10 cellular contexts compared by ENCODE assay signal in the genomic region with DNA sequence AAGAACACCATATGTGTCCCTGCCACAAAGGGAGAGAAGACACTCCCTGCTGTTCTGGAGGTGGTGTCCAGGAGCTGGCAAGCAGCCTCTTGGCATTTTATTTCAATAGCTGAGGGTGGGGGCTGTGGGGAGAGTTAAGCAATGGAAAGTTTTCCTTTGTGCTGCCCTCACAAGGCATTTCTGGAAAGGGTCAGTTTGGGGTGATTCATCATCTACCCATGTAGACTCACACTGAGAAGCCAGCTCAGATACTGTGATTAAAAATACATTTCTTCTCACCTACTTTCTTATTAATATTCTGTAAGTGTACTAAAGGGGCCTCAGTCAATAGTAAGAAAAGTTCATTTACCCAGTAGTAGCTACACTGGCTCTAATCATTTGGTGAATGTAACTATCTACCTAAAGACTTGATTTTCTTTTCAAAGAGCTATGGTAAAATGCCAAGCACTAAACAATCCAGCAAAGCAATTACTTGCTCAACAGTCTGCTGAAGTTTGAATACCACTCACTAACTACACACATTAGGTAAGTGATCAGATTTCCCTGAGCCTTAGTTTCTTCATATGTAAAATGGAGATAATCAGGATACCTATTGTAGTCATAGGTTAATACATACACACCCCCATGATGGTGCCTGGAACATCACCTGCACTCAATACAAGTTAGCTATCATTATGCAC. TPM values are rescaled to one million over a fixed set of nuclear protein-coding genes. Genes with fewer than 3 reads are reported as not detected.
DNase-seq lines count a peak whose midpoint lies in the region; ATAC-seq and TF ChIP-seq lines count a peak whose summit lies in the region.
"Had no signal": no experiment of that assay in that cellular context is flagged by ENCODE, and none has a peak within 500 bp of the region (broad histone marks: within the 10 kb centered on the region; RNA-seq: fewer than 3 reads in every experiment).

No MANE protein-coding gene starts in this region.

- intact Hi-C loops in ovary (cut with DNase I) = no loop called here

- H3K4me1 ChIP-seq in ovary (ENCODE audit: insufficient read depth) = peaks cover 1% of the 10 kb centered on the region
- no peaks in the 10 kb centered on the region for H3K4me1 ChIP-seq in GM23338 (ENCODE audit: insufficient read depth)
- H3K4me1 ChIP-seq in SJCRH30 = no peaks in the 10 kb centered on the region

- no peaks in the 10 kb centered on the region for H4K20me1 ChIP-seq in GM23338 (replicated peaks; ENCODE audit: insufficient read depth)

- no peaks in the 10 kb centered on the region for H3K79me2 ChIP-seq in GM23338 (replicated peaks; ENCODE audit: insufficient read depth)

- H3K27ac ChIP-seq in ovary (no peak overlapping the region), GM23338 (ENCODE audit: low read depth) (no peak overlapping the region), SJCRH30 (no peak overlapping the region)

- no peaks in the 10 kb centered on the region for H3K27me3 Mint-ChIP-seq in GM23338 (ENCODE audit: insufficient read depth, low read depth, poor library complexity)

- no peak overlapping the region for H3K4me2 ChIP-seq in GM23338

- H3K4me3 ChIP-seq in ovary (no peak overlapping the region), GM23338 (no peak overlapping the region), SJCRH30 (no peak overlapping the region)

- H3K27me3 ChIP-seq in ovary = no peaks in the 10 kb centered on the region
- H3K27me3 ChIP-seq in GM23338 (ENCODE audit: insufficient read depth) = no peaks in the 10 kb centered on the region
- no peaks in the 10 kb centered on the region for H3K27me3 ChIP-seq in SJCRH30

- H2AFZ ChIP-seq in GM23338 = no peak overlapping the region

- peak; percentile 76 for DNase-seq in COR-L47 (lab: John Stamatoyannopoulos, UW)
- DNase-seq in SK-MEL-5 (ENCODE audit: low read depth, low spot score) = peak; percentile 26
- DNase-seq in fibroblast of the conjunctiva (ENCODE audit: low read depth) = peak; percentile 90
- DNase-seq in ovary = peak in 4 of 5 donors; percentile 10 to 39 (median 22)
- no peak for DNase-seq in GM23338 (ENCODE audit: low spot score)
- no peak for DNase-seq in SJCRH30
- DNase-seq in activated CD4-positive, alpha-beta T cell treated with anti-CD3 and anti-CD28 coated beads, Interleukin-2, amount 50 U/mL, for 4 hours = no peak
- DNase-seq in NCI-H510A treated with DMSO at 0.1 percent for 48 hours (lab: John Stamatoyannopoulos, UW) = no peak
- DNase-seq: activated T-cell treated with anti-CD3 and anti-CD28 coated beads, Interleukin-2, amount 50 U/mL, for 48 hours; NCI-H2227 treated with DMSO at 0.1 percent for 48 hours had no signal

- no peak overlapping the region for H3K4me3 Mint-ChIP-seq in GM23338

- no peaks in the 10 kb centered on the region; the same call in 2 of the 3 replicates for H3K9me3 Mint-ChIP-seq in GM23338

- no peak for ATAC-seq in GM23338

- no peaks in the 10 kb centered on the region for H3K36me3 Mint-ChIP-seq in GM23338 (ENCODE audit: low read depth)

- H3K27ac Mint-ChIP-seq in GM23338 = no peak overlapping the region

- no peaks in the 10 kb centered on the region for H3K36me3 ChIP-seq in ovary
- H3K36me3 ChIP-seq in GM23338 (ENCODE audit: insufficient read depth) = no peaks in the 10 kb centered on the region
- H3K36me3 ChIP-seq in SJCRH30 = no peaks in the 10 kb centered on the region

- H3K9me2 ChIP-seq in GM23338 (ENCODE audit: insufficient read depth) = 0 out of 2 replicates have a peak, but pooled peaks cover 4% of the 10 kb centered on the region

- TF ChIP-seq CTCF in ovary (IDR thresholded peaks at IDR 0.05) (no peak), GM23338 (conservative IDR thresholded peaks at IDR 0.05; ENCODE audit: low read depth in 2 of 2) (no peak)

- no peak for TF ChIP-seq POLR2A in ovary (IDR thresholded peaks at IDR 0.05)

- no peaks in the 10 kb centered on the region; the same call in 2 of the 3 replicates for H3K4me1 Mint-ChIP-seq in GM23338

- no peaks in the 10 kb centered on the region for H3F3A ChIP-seq in GM23338 (replicated peaks; ENCODE audit: low read depth)

- TF ChIP-seq EP300 in ovary (IDR thresholded peaks at IDR 0.05) = peak; percentile 57

- in situ Hi-C loops in SK-MEL-5 (cut with HindIII; ENCODE audit: low pct_unique_long_range_greater_than_20kb, low sequenced_read_pairs) = no loop called here

- H3K9me3 ChIP-seq in ovary (no peaks in the 10 kb centered on the region), SJCRH30 (replicated peaks) (no peaks in the 10 kb centered on the region)

TF ChIP-seq in GM23338, 12 proteins besides CTCF, POLR2A, EP300 and RAD21:
- TF ChIP-seq POLR2AphosphoS5 (IDR thresholded peaks at IDR 0.05; ENCODE audit: low read depth) (no peak), EZH2 (IDR thresholded peaks at IDR 0.05; ENCODE audit: low read depth, unreplicated experiment) (no peak), CREB1 (CRISPR knock-in tag; IDR thresholded peaks at IDR 0.05; ENCODE audit: low read depth) (no peak)
- TF ChIP-seq, protein P1, sequence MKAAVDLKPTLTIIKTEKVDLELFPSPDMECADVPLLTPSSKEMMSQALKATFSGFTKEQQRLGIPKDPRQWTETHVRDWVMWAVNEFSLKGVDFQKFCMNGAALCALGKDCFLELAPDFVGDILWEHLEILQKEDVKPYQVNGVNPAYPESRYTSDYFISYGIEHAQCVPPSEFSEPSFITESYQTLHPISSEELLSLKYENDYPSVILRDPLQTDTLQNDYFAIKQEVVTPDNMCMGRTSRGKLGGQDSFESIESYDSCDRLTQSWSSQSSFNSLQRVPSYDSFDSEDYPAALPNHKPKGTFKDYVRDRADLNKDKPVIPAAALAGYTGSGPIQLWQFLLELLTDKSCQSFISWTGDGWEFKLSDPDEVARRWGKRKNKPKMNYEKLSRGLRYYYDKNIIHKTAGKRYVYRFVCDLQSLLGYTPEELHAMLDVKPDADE (IDR thresholded peaks at IDR 0.05) = no peak

RNA-seq across cellular contexts. Expression of a gene that starts 55.1 kb away (rescaled TPM):
- 0.03 and 0.71 TPM in 2 replicates for total RNA-seq in SK-MEL-5 (2014; rRNA removed; shearing (Covaris generic))
- polyA plus RNA-seq in SK-MEL-5 (2015; cell fraction: cytosol; rRNA removed) = 0.05 and 0.15 TPM in 2 replicates
- polyA plus RNA-seq in SK-MEL-5 (2015; cell fraction: nucleus; rRNA removed) = 0.06 TPM in 1 of 2 replicates, not detected in the other
- total RNA-seq in ovary = under 1 TPM; 0.10 to 0.80 (median 0.20) TPM
- polyA plus RNA-seq in ovary = under 1 TPM; 0.02 to 0.15 TPM
- total RNA-seq in GM23338 (2014; rRNA removed; shearing (Covaris generic)) = 1.7 and 2.8 TPM in 2 replicates
- 0.70 and 1.5 TPM in 2 replicates for polyA plus RNA-seq in GM23338 (2016; fragmentation: Nextera tagmentation; extraction: Ambion mirVana)
- total RNA-seq in SJCRH30 (2014; rRNA removed; shearing (Covaris generic)) = not detected in 2 replicates

Comparison
In these comparisons a context has a peak if more than half of its experiments do, and no peak if none do; other contexts are left out.
1. DNase-seq: peak in COR-L47 (single experiment), SK-MEL-5 (single experiment), fibroblast of the conjunctiva (single experiment) and ovary (4 of 5); none in GM23338 (single experiment), SJCRH30 (0 of 2), activated CD4-positive, alpha-beta T cell treated with anti-CD3 and anti-CD28 coated beads, Interleukin-2, amount 50 U/mL, for 4 hours (0 of 2) and NCI-H510A treated with DMSO at 0.1 percent for 48 hours (single experiment).